In the genomic region with DNA sequence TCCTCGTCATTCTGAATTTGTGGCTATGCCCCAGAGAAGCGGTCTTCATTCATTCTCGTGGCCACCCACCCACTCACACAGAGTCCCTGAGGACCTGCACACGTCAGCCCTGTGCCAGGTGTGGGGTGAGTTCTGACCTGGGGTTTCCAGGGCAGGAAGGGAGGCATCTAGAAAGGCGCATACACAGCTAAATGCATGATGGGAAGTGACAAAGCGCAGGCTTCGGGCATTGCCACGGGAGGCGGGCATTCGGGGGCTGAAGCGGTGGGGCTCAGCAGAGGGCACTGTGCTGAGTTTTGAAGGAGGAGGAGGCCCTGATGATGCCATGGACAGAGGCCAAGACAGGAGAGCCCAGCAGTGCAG, we compare ENCODE assay signal across 18 cellular contexts. TPM values are rescaled to one million over a fixed set of nuclear protein-coding genes. Genes with fewer than 3 reads are reported as not detected.
DNase-seq lines count a peak whose midpoint lies in the region; ATAC-seq and TF ChIP-seq lines count a peak whose summit lies in the region.
"Had no signal": no experiment of that assay in that cellular context is flagged by ENCODE, and none has a peak within 500 bp of the region (broad histone marks: within the 10 kb centered on the region; RNA-seq: fewer than 3 reads in every experiment).

No MANE protein-coding gene starts in this region.

- CTCF ChIA-PET in CD4-positive, alpha-beta memory T cell (lab: Charles Lee; ENCODE audit: partially characterized antibody) = interaction anchor here (1.2 to 6.1 kb wide), 2 partner anchors 14 to 96 kb away, joined by 3 to 53 read pairs; no protein-coding TSS in a partner anchor
- CTCF ChIA-PET in activated CD8-positive, alpha-beta T cell treated with anti-CD3 and anti-CD28 coated beads for 36 hours (lab: Charles Lee) = interaction anchor here (0.7 to 5.0 kb wide), 4 partner anchors 23 to 262 kb away, joined by 3 to 84 read pairs (median 21); no protein-coding TSS in a partner anchor
- CTCF ChIA-PET in naive thymus-derived CD4-positive, alpha-beta T cell (lab: Charles Lee) = interaction anchor here (0.8 to 5.5 kb wide), 4 partner anchors 87 to 156 kb away, joined by 3 to 36 read pairs (median 10); no protein-coding TSS in a partner anchor

- TF ChIP-seq CTCF in GM12873 (IDR thresholded peaks at IDR 0.05; ENCODE audit: insufficient read depth, low read depth, low read length, missing control alignments) (peak; percentile 9), dorsolateral prefrontal cortex (IDR thresholded peaks at IDR 0.05 in 54 of 56, conservative IDR thresholded peaks at IDR 0.05 in 2 of 56; ENCODE audit: low read depth in 1 of 56, partially characterized antibody in 56 of 56) (no peak)
- no peak for TF ChIP-seq CTCF in activated CD8-positive, alpha-beta T cell treated with anti-CD3 and anti-CD28 coated beads for 36 hours (IDR thresholded peaks at IDR 0.05)

- H3K36me3 Mint-ChIP-seq in CD4-positive, alpha-beta memory T cell = peaks cover 0 to 1% of the 10 kb centered on the region in 2 donors
- peaks cover 8% of the 10 kb centered on the region for H3K36me3 Mint-ChIP-seq in activated CD8-positive, alpha-beta T cell treated with anti-CD3 and anti-CD28 coated beads for 36 hours (ENCODE audit: low read depth)
- peaks cover 0 to 4% (median 0%) of the 10 kb centered on the region in 5 donors for H3K36me3 Mint-ChIP-seq in naive thymus-derived CD4-positive, alpha-beta T cell

- no peaks in the 10 kb centered on the region for H3K27me3 ChIP-seq in CD4-positive, alpha-beta memory T cell (ENCODE audit: insufficient read depth, low read length)
- no peaks in the 10 kb centered on the region for H3K27me3 ChIP-seq in naive thymus-derived CD4-positive, alpha-beta T cell (ENCODE audit: control insufficient read depth in 2 of 2, insufficient read depth in 2 of 2, low read length in 2 of 2)
- no peaks in the 10 kb centered on the region for H3K27me3 ChIP-seq in dorsolateral prefrontal cortex
- H3K27me3 ChIP-seq: body of pancreas, esophagus squamous epithelium, transverse colon had no signal

- intact Hi-C loops in CD4-positive, alpha-beta memory T cell (cut with micrococcal nuclease) = no loop called here
- intact Hi-C loops in activated CD8-positive, alpha-beta T cell treated with anti-CD3 and anti-CD28 coated beads for 36 hours (cut with micrococcal nuclease) = no loop called here
- intact Hi-C loops in naive thymus-derived CD4-positive, alpha-beta T cell (cut with micrococcal nuclease) = no loop called here
- intact Hi-C loops in dorsolateral prefrontal cortex (cut with DNase I) = loop anchor here in 1 of 2 donors (5.0 kb wide), 1 partner anchor 94 kb away; no protein-coding TSS in a partner anchor

- H3K9me3 ChIP-seq in CD4-positive, alpha-beta memory T cell (ENCODE audit: control insufficient read depth in 1 of 2, low read length in 2 of 2) = no peaks in the 10 kb centered on the region
- H3K9me3 ChIP-seq in naive thymus-derived CD4-positive, alpha-beta T cell (ENCODE audit: control insufficient read depth in 2 of 3, low read length in 3 of 3) = no peaks in the 10 kb centered on the region
- H3K9me3 ChIP-seq: body of pancreas, esophagus squamous epithelium, transverse colon had no signal

- peaks cover 12 to 56% (median 24%) of the 10 kb centered on the region in 4 donors for H3K4me1 Mint-ChIP-seq in CD4-positive, alpha-beta memory T cell
- peaks cover 42% of the 10 kb centered on the region for H3K4me1 Mint-ChIP-seq in activated CD8-positive, alpha-beta T cell treated with anti-CD3 and anti-CD28 coated beads for 36 hours (ENCODE audit: low read depth)
- H3K4me1 Mint-ChIP-seq in naive thymus-derived CD4-positive, alpha-beta T cell = peaks cover 16 to 56% (median 47%) of the 10 kb centered on the region in 7 donors

- H3K27ac Mint-ChIP-seq in CD4-positive, alpha-beta memory T cell = peak overlapping the region in 5 of 7 donors; percentile 0 to 76 (median 46)
- H3K27ac Mint-ChIP-seq in activated CD8-positive, alpha-beta T cell treated with anti-CD3 and anti-CD28 coated beads for 36 hours = peak overlapping the region; percentile 79
- peak overlapping the region in 7 of 9 donors; percentile 5 to 80 (median 51) for H3K27ac Mint-ChIP-seq in naive thymus-derived CD4-positive, alpha-beta T cell

- POLR2A ChIA-PET in CD4-positive, alpha-beta memory T cell (lab: Charles Lee; ENCODE audit: partially characterized antibody) = interaction anchor here (1.8 to 18.5 kb wide), 5 partner anchors 10 to 173 kb away, joined by 4 to 620 read pairs (median 108); a partner anchor contains a TSS
- POLR2A ChIA-PET in activated CD8-positive, alpha-beta T cell treated with anti-CD3 and anti-CD28 coated beads for 36 hours (lab: Charles Lee) = interaction anchor here (0.7 to 28.3 kb wide), 5 partner anchors 9 to 149 kb away, joined by 3 to 960 read pairs (median 13); a partner anchor contains a TSS
- POLR2A ChIA-PET in naive thymus-derived CD4-positive, alpha-beta T cell (lab: Charles Lee) = interaction anchor here (0.9 to 15.4 kb wide), 9 partner anchors 9 to 153 kb away, joined by 3 to 310 read pairs (median 4); a partner anchor contains a TSS

- no peak for DNase-seq in CD4-positive, alpha-beta memory T cell
- peak; percentile 23 for DNase-seq in activated CD8-positive, alpha-beta T cell treated with anti-CD3 and anti-CD28 coated beads for 36 hours
- DNase-seq in naive thymus-derived CD4-positive, alpha-beta T cell = no peak
- DNase-seq in NCI-H1417 (lab: John Stamatoyannopoulos, UW) (no peak), dorsolateral prefrontal cortex (no peak)
- DNase-seq: activated CD4-positive, alpha-beta T cell treated with anti-CD3 and anti-CD28 coated beads for 48 hours; activated effector memory CD4-positive, alpha-beta T cell treated with anti-CD3 and anti-CD28 coated beads, Interleukin-2, amount 50 U/mL, for 16 hours; body of pancreas; esophagus squamous epithelium; head of caudate nucleus; nucleus accumbens; stimulated activated CD4-positive, alpha-beta T cell treated with anti-CD3 and anti-CD28 coated beads, Interleukin-4, amount 100 ng/mL, for 1 hour; transverse colon had no signal

- peaks cover under 1% of the 10 kb centered on the region for H3K36me3 ChIP-seq in CD4-positive, alpha-beta memory T cell (ENCODE audit: insufficient read depth, low read length)
- no peaks in the 10 kb centered on the region for H3K36me3 ChIP-seq in naive thymus-derived CD4-positive, alpha-beta T cell (ENCODE audit: control insufficient read depth in 2 of 3, insufficient read depth in 3 of 3, low read length in 3 of 3)
- H3K36me3 ChIP-seq: transverse colon had no signal

- ATAC-seq in activated CD8-positive, alpha-beta T cell treated with anti-CD3 and anti-CD28 coated beads for 36 hours = no peak
- ATAC-seq in naive thymus-derived CD4-positive, alpha-beta T cell = no peak
- ATAC-seq in GM18907 (IDR thresholded peaks at IDR 0.05; ENCODE audit: unreplicated experiment) = no peak
- ATAC-seq in HG02973 (IDR thresholded peaks at IDR 0.05; ENCODE audit: unreplicated experiment) = no peak
- ATAC-seq: body of pancreas, sciatic nerve had no signal

- H3K27me3 Mint-ChIP-seq in CD4-positive, alpha-beta memory T cell = no peaks in the 10 kb centered on the region
- no peaks in the 10 kb centered on the region for H3K27me3 Mint-ChIP-seq in activated CD8-positive, alpha-beta T cell treated with anti-CD3 and anti-CD28 coated beads for 36 hours
- H3K27me3 Mint-ChIP-seq in naive thymus-derived CD4-positive, alpha-beta T cell = no peaks in the 10 kb centered on the region

- H3K4me3 ChIP-seq in CD4-positive, alpha-beta memory T cell (ENCODE audit: low read length in 2 of 2) = no peak overlapping the region
- H3K4me3 ChIP-seq in naive thymus-derived CD4-positive, alpha-beta T cell (ENCODE audit: low read length) = no peak overlapping the region
- H3K4me3 ChIP-seq in dorsolateral prefrontal cortex = no peak overlapping the region
- H3K4me3 ChIP-seq: body of pancreas, esophagus squamous epithelium, transverse colon had no signal

- H3K9me3 Mint-ChIP-seq in CD4-positive, alpha-beta memory T cell = peaks cover 0 to 1% (median 0%) of the 10 kb centered on the region in 8 donors
- H3K9me3 Mint-ChIP-seq in activated CD8-positive, alpha-beta T cell treated with anti-CD3 and anti-CD28 coated beads for 36 hours = no peaks in the 10 kb centered on the region
- no peaks in the 10 kb centered on the region for H3K9me3 Mint-ChIP-seq in naive thymus-derived CD4-positive, alpha-beta T cell
- H3K9me3 Mint-ChIP-seq: T-helper 1 cell treated with Interleukin-12 subunit alpha and Interleukin-12 subunit beta and Interleukin-4 antibody, amounts not matched to agents 30 μg/mL and 1 μg/mL, for 36 hours had no signal

- H3K4me3 Mint-ChIP-seq in CD4-positive, alpha-beta memory T cell = no peak overlapping the region
- H3K4me3 Mint-ChIP-seq in activated CD8-positive, alpha-beta T cell treated with anti-CD3 and anti-CD28 coated beads for 36 hours = no peak overlapping the region
- no peak overlapping the region for H3K4me3 Mint-ChIP-seq in naive thymus-derived CD4-positive, alpha-beta T cell
- H3K4me3 Mint-ChIP-seq: T-helper 1 cell treated with Interleukin-12 subunit alpha and Interleukin-12 subunit beta and Interleukin-4 antibody, amounts not matched to agents 30 μg/mL and 1 μg/mL, for 36 hours had no signal

- peaks cover 48% of the 10 kb centered on the region for H3K4me1 ChIP-seq in CD4-positive, alpha-beta memory T cell (ENCODE audit: insufficient read depth, low read length)
- H3K4me1 ChIP-seq in naive thymus-derived CD4-positive, alpha-beta T cell (ENCODE audit: control insufficient read depth in 2 of 2, insufficient read depth in 2 of 2, low read length in 2 of 2) = peaks cover 30 to 48% of the 10 kb centered on the region in 2 donors

- H3K27ac ChIP-seq in CD4-positive, alpha-beta memory T cell (ENCODE audit: low read depth, low read length) = no peak overlapping the region
- no peak overlapping the region for H3K27ac ChIP-seq in naive thymus-derived CD4-positive, alpha-beta T cell (ENCODE audit: low read depth, low read length)
- no peak overlapping the region for H3K27ac ChIP-seq in dorsolateral prefrontal cortex
- H3K27ac ChIP-seq: body of pancreas, transverse colon had no signal

RNA-seq across cellular contexts. Expression of a gene that starts 10.9 kb away (rescaled TPM):
- total RNA-seq in CD4-positive, alpha-beta memory T cell = 100 to 1,000 TPM; 101 to 103 TPM
- polyA plus RNA-seq in CD4-positive, alpha-beta memory T cell = 10 to 100 TPM in 1 of 2 donors, 1 to 10 TPM in 1; 6.2 to 11.1 TPM
- total RNA-seq in activated CD8-positive, alpha-beta T cell treated with anti-CD3 and anti-CD28 coated beads for 36 hours = 100 to 1,000 TPM; 267 to 270 TPM
- total RNA-seq in naive thymus-derived CD4-positive, alpha-beta T cell = 100 to 1,000 TPM; 103 to 263 (median 241) TPM
- polyA plus RNA-seq in naive thymus-derived CD4-positive, alpha-beta T cell = 10 to 100 TPM in 1 of 2 donors, 1 to 10 TPM in 1; 6.9 to 11.1 TPM
- total RNA-seq in dorsolateral prefrontal cortex = 10 to 100 TPM; 23.4 to 76.2 (median 37.1) TPM

RNA-seq across cellular contexts. Expression of a gene that starts 32.0 kb away (rescaled TPM):
- 1 to 10 TPM; 5.3 to 5.5 TPM for total RNA-seq in CD4-positive, alpha-beta memory T cell
- polyA plus RNA-seq in CD4-positive, alpha-beta memory T cell = under 1 TPM; 0.21 to 0.52 TPM
- total RNA-seq in activated CD8-positive, alpha-beta T cell treated with anti-CD3 and anti-CD28 coated beads for 36 hours = under 1 TPM; 0.49 to 0.52 TPM
- 1 to 10 TPM; 2.1 to 6.8 (median 4.0) TPM for total RNA-seq in naive thymus-derived CD4-positive, alpha-beta T cell
- under 1 TPM; 0.09 to 0.71 TPM for polyA plus RNA-seq in naive thymus-derived CD4-positive, alpha-beta T cell
- total RNA-seq in dorsolateral prefrontal cortex = 10 to 100 TPM in 81 of 120 experiments, 1 to 10 TPM in 39; 4.3 to 28.6 (median 11.3) TPM

RNA-seq across cellular contexts. Expression of a gene that starts 35.8 kb away (rescaled TPM):
- total RNA-seq in CD4-positive, alpha-beta memory T cell = 10 to 100 TPM; 19.5 to 22.5 TPM
- polyA plus RNA-seq in CD4-positive, alpha-beta memory T cell = 10 to 100 TPM in 1 of 2 donors, 1 to 10 TPM in 1; 4.0 to 20.5 TPM
- 10 to 100 TPM; 37.2 to 44.5 TPM for total RNA-seq in activated CD8-positive, alpha-beta T cell treated with anti-CD3 and anti-CD28 coated beads for 36 hours
- total RNA-seq in naive thymus-derived CD4-positive, alpha-beta T cell = 10 to 100 TPM; 49.2 to 96.3 (median 50.8) TPM
- polyA plus RNA-seq in naive thymus-derived CD4-positive, alpha-beta T cell = 10 to 100 TPM; 10.4 to 17.3 TPM
- 100 to 1,000 TPM in 116 of 120 experiments, 10 to 100 TPM in 4; 66.1 to 191 (median 137) TPM for total RNA-seq in dorsolateral prefrontal cortex
